In the genomic region with DNA sequence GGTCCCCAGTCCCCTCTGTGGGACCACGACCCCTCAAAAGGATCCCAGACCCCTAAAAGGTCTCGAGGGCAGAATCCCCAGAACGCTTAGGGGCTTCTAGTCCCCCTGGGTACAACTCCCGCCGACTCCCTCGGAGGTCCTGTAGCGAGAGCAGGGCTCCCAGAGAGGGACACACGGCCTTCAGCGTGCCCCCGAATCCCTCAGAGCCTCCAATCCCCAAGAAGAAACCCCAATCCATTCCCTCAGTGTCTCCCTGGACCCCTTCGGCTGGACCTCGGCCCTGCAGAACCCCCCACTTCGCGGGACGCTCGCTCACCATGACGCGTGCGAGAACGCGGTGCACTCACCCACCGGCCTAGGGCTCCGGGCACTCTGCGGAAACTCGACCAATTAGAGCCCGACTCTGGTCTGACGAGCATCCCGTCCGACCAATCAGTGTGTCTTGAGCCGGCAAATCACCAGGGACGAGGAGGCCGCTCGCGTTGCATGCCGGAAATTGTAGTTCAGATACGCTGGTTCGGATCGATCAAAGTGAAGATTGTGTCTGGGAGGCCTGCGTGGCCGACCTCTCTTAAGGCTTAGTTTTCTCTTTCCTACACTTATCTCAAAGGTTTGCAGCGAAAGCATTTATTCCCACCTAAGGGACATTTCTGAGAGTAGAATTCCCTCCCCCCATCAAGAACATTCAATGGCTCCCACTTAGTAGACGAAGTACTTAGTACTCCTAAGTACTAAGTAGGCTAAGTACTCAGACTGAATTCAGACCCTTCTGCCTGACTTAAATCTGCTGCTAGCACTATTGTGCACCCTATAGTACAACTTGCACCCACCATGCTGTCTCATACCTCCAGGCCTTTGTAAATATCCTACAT, we compare ENCODE assay signal across 8 cellular contexts. TPM values are rescaled to one million over a fixed set of nuclear protein-coding genes. Genes with fewer than 3 reads are reported as not detected.
DNase-seq lines count a peak whose midpoint lies in the region; ATAC-seq and TF ChIP-seq lines count a peak whose summit lies in the region.

TMEM161A (minus strand) TSS at position 369 of the 872 bp plus-strand sequence; CDS start at position 319, 50 bp downstream.

- no peaks in the 10 kb centered on the region for H3K9me3 ChIP-seq in left ventricle myocardium inferior (replicated peaks)

- ATAC-seq in GM18498 (IDR thresholded peaks at IDR 0.05; ENCODE audit: unreplicated experiment): peak; percentile 97
- ATAC-seq in HG02885 (IDR thresholded peaks at IDR 0.05; ENCODE audit: poor library complexity, unreplicated experiment): peak; percentile 99

- no peaks in the 10 kb centered on the region for H3K9me3 Mint-ChIP-seq in T-helper 1 cell treated with Interleukin-12 subunit alpha and Interleukin-12 subunit beta and Interleukin-4 antibody, amounts not matched to agents 30 μg/mL and 1 μg/mL, for 36 hours
- H3K9me3 Mint-ChIP-seq in progenitor cell of endocrine pancreas (ENCODE audit: low read depth): no peaks in the 10 kb centered on the region

- peak within 1 kb of the TSS; percentile 85 for H3K27ac ChIP-seq in left ventricle myocardium inferior (replicated peaks)

- intact Hi-C loops in left ventricle myocardium inferior (cut with micrococcal nuclease): loop anchor here (5.0 kb wide), 1 partner anchor 86 kb away; no protein-coding TSS in a partner anchor

- no peaks in the 10 kb centered on the region for H3K27me3 Mint-ChIP-seq in T-helper 1 cell treated with Interleukin-12 subunit alpha and Interleukin-12 subunit beta and Interleukin-4 antibody, amounts not matched to agents 30 μg/mL and 1 μg/mL, for 36 hours (ENCODE audit: low read depth)
- H3K27me3 Mint-ChIP-seq in progenitor cell of endocrine pancreas: peaks cover 22% of the 10 kb centered on the region

- H3K4me1 ChIP-seq in left ventricle myocardium inferior: peaks cover 29% of the 10 kb centered on the region

- no peak for TF ChIP-seq CTCF in left ventricle myocardium inferior (IDR thresholded peaks at IDR 0.05; ENCODE audit: borderline replicate concordance)
- TF ChIP-seq CTCF in progenitor cell of endocrine pancreas (IDR thresholded peaks at IDR 0.05; ENCODE audit: unreplicated experiment): no peak

- H3K4me3 Mint-ChIP-seq in T-helper 1 cell treated with Interleukin-12 subunit alpha and Interleukin-12 subunit beta and Interleukin-4 antibody, amounts not matched to agents 30 μg/mL and 1 μg/mL, for 36 hours: peak within 1 kb of the TSS; percentile 98
- peak within 1 kb of the TSS; percentile 97 for H3K4me3 Mint-ChIP-seq in progenitor cell of endocrine pancreas (ENCODE audit: low read depth)

- no peaks in the 10 kb centered on the region for H3K27me3 ChIP-seq in left ventricle myocardium inferior (ENCODE audit: low read depth)

- H3K36me3 Mint-ChIP-seq in T-helper 1 cell treated with Interleukin-12 subunit alpha and Interleukin-12 subunit beta and Interleukin-4 antibody, amounts not matched to agents 30 μg/mL and 1 μg/mL, for 36 hours (ENCODE audit: low read depth): peaks cover 3% of the 10 kb centered on the region
- H3K36me3 Mint-ChIP-seq in progenitor cell of endocrine pancreas (ENCODE audit: insufficient read depth): no peaks in the 10 kb centered on the region

- no peaks in the 10 kb centered on the region for H3K36me3 ChIP-seq in left ventricle myocardium inferior

- H3K27ac Mint-ChIP-seq in T-helper 1 cell treated with Interleukin-12 subunit alpha and Interleukin-12 subunit beta and Interleukin-4 antibody, amounts not matched to agents 30 μg/mL and 1 μg/mL, for 36 hours: peak within 1 kb of the TSS; percentile 96
- H3K27ac Mint-ChIP-seq in progenitor cell of endocrine pancreas: peak within 1 kb of the TSS; percentile 87

- peak within 1 kb of the TSS; percentile 71 for H3K4me3 ChIP-seq in left ventricle myocardium inferior

- peak; percentile 96 for DNase-seq in NCI-H1694 treated with DMSO at 0.1 percent for 48 hours (lab: John Stamatoyannopoulos, UW)
- peak; percentile 99 for DNase-seq in amniotic epithelial cell (ENCODE audit: low read depth)
- DNase-seq in left ventricle myocardium inferior: peak; percentile 99
- DNase-seq in progenitor cell of endocrine pancreas (ENCODE audit: low spot score, unreplicated experiment): peak; percentile 94
- DNase-seq in ureter (ENCODE audit: low spot score): peak; percentile 98

- peaks cover 28% of the 10 kb centered on the region for H3K4me1 Mint-ChIP-seq in T-helper 1 cell treated with Interleukin-12 subunit alpha and Interleukin-12 subunit beta and Interleukin-4 antibody, amounts not matched to agents 30 μg/mL and 1 μg/mL, for 36 hours (ENCODE audit: low read depth)
- H3K4me1 Mint-ChIP-seq in progenitor cell of endocrine pancreas (ENCODE audit: low read depth): peaks cover 12% of the 10 kb centered on the region

RNA-seq across cellular contexts. Expression of gene TMEM161A, which starts in this region (rescaled TPM):
- 22.9 TPM for total RNA-seq in left ventricle myocardium inferior
- 38.8 and 42.3 TPM in 2 replicates for total RNA-seq in progenitor cell of endocrine pancreas
- total RNA-seq in ureter: 25.3 TPM

Comparison
In these comparisons a context has a peak if more than half of its experiments do, and no peak if none do; other contexts are left out.
1. Peak in every context shown above with its lines: DNase-seq, ATAC-seq, H3K4me3 ChIP-seq and H3K27ac ChIP-seq.